9 cellular contexts compared by ENCODE assay signal in genomic region chr6:34145161-34146020, GRCh38. TPM values are rescaled to one million over a fixed set of nuclear protein-coding genes. Genes with fewer than 3 reads are reported as not detected.
A peak's percentile ranks its signal among the peaks of the same experiment; 100 is the strongest.
DNase-seq lines count a peak whose midpoint lies in the region; ATAC-seq and TF ChIP-seq lines count a peak whose summit lies in the region.
"Had no signal": no experiment of that assay in that cellular context is flagged by ENCODE, and none has a peak within 500 bp of the region (broad histone marks: within the 10 kb centered on the region; RNA-seq: fewer than 3 reads in every experiment).

No MANE protein-coding gene starts in this region.

- no peaks in the 10 kb centered on the region for H3K27me3 ChIP-seq in testis

- CTCF ChIA-PET in T-cell (lab: Charles Lee) = interaction anchor here (0.6 to 1.3 kb wide), 3 partner anchors 11 to 90 kb away, joined by 3 to 4 read pairs (median 3); no protein-coding TSS in a partner anchor

- peaks cover 25% of the 10 kb centered on the region for H3K4me1 ChIP-seq in testis

- H3K27me3 Mint-ChIP-seq in T-cell (peaks cover 34 to 70% of the 10 kb centered on the region in 2 donors), memory B cell (peaks cover 26% of the 10 kb centered on the region)

- no peak overlapping the region for H3K27ac ChIP-seq in testis
- H3K27ac ChIP-seq: epithelial cell of prostate had no signal

- no peaks in the 10 kb centered on the region for H3K9me3 Mint-ChIP-seq in T-cell
- H3K9me3 Mint-ChIP-seq in memory B cell = no peaks in the 10 kb centered on the region

- no peak for TF ChIP-seq POLR2A in testis (IDR thresholded peaks at IDR 0.05)

- no peaks in the 10 kb centered on the region for H3K36me3 ChIP-seq in testis (ENCODE audit: low read depth, missing control alignments)

- WGBS in testis, 2 donors = 1% methylated on average over 61 to 75 of the region's 100 CpGs

- H3K4me1 Mint-ChIP-seq in T-cell (peaks cover 14 to 28% (median 17%) of the 10 kb centered on the region in 3 donors), memory B cell (peaks cover 18% of the 10 kb centered on the region)

- H3K4me3 Mint-ChIP-seq in T-cell (peak overlapping the region; percentile 68 to 78 (median 68)), memory B cell (peak overlapping the region; percentile 81)

- H3K27ac Mint-ChIP-seq in T-cell = no peak overlapping the region
- no peak overlapping the region for H3K27ac Mint-ChIP-seq in memory B cell

- no peak for TF ChIP-seq CTCF in testis (IDR thresholded peaks at IDR 0.05)

- ATAC-seq in T-cell (replicated peaks in 1 of 4) (peak; percentile 65 to 73 (median 69)), memory B cell (ENCODE audit: low read depth) (peak; percentile 45), HG03442 (IDR thresholded peaks at IDR 0.05; ENCODE audit: unreplicated experiment) (no peak), GM19452 (IDR thresholded peaks at IDR 0.05; ENCODE audit: unreplicated experiment) (no peak)

- peak overlapping the region; percentile 31 to 52 for H3K4me3 ChIP-seq in testis

- POLR2A ChIA-PET in T-cell (lab: Charles Lee) = interaction anchor here in 1 of 2 donors (0.7 kb wide), 1 partner anchor 385 kb away, joined by 3 read pairs; no protein-coding TSS in a partner anchor

- no peaks in the 10 kb centered on the region for H3K9me3 ChIP-seq in testis

- DNase-seq in stimulated activated naive CD4-positive, alpha-beta T cell (lab: John Stamatoyannopoulos, UW) = peak in 4 of 6 experiments; percentile 9 to 31 (median 14)
- no peak for DNase-seq in stimulated activated naive CD4-positive, alpha-beta T cell treated with Interleukin-2 at 50 U/mL for 16 hours (lab: John Stamatoyannopoulos, UW)
- DNase-seq in T-cell (peak in 32 of 34 experiments; percentile 4 to 58 (median 34)), dedifferentiated amniotic fluid mesenchymal stem cell (ENCODE audit: extremely low spot score) (peak; percentile 15), memory B cell (ENCODE audit: low spot score in 2 of 2) (no peak), testis (no peak)

- H3K36me3 Mint-ChIP-seq in T-cell (no peaks in the 10 kb centered on the region), memory B cell (no peaks in the 10 kb centered on the region)

- intact Hi-C loops in testis (cut with DNase I; ENCODE audit: low total_unique reads) = no loop called here

RNA-seq across cellular contexts. Expression of gene GRM4, which starts 0.5 kb away (rescaled TPM):
- under 1 TPM in 4 of 5 donors, not detected in 1; 0.10 to 0.38 (median 0.21) TPM for total RNA-seq in T-cell
- total RNA-seq in testis = 1 to 10 TPM; 3.5 TPM
- 1.6 TPM for polyA plus RNA-seq in testis (ENCODE audit: insufficient read depth, low read depth, low replicate concordance)

Comparison
In these comparisons a context has a peak if more than half of its experiments do, and no peak if none do; other contexts are left out.
1. DNase-seq: peak in stimulated activated naive CD4-positive, alpha-beta T cell (4 of 6), T-cell (32 of 34) and dedifferentiated amniotic fluid mesenchymal stem cell (single experiment); none in stimulated activated naive CD4-positive, alpha-beta T cell treated with Interleukin-2 at 50 U/mL for 16 hours (single experiment), memory B cell (0 of 2) and testis (single experiment).
2. ATAC-seq: peak in T-cell (4 of 4) and memory B cell (single experiment); none in HG03442 (single experiment) and GM19452 (single experiment).